In the genomic region with DNA sequence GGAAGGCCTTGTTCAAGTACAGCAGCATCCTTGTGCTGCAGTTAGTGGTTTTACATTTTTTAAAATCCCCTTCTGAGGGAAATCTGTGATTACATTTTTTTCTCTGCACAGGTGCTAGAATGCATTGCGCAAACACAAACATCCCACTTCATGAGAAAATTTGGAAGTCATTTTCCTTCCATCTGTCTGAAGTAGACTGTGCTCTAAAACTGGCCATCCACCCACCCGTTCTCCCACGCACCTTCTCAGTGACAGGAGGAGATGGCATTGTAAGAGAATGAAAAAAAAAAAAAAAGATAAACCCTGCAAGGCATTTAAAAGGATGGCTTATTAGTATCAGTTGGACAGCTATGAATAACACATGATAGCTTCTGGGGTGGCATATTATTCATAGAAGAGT, we compare ENCODE assay signal across 28 cellular contexts.
"Had no signal": no experiment of that assay in that cellular context is flagged by ENCODE, and none has a peak within 500 bp of the region (broad histone marks: within the 10 kb centered on the region; RNA-seq: fewer than 3 reads in every experiment).

No MANE protein-coding gene starts in this region.

- H3K4me3 ChIP-seq: esophagus squamous epithelium, left lung, lower lobe of right lung, mucosa of descending colon, ovary, skin epidermis, thoracic aorta had no signal

- ATAC-seq: activated naive CD4-positive, alpha-beta T cell treated with anti-CD3 and anti-CD28 coated beads, Interleukin-2, amount 50 U/mL, for 72 hours; activated T-cell treated with anti-CD3 and anti-CD28 coated beads, Interleukin-2, amount 50 U/mL, for 72 hours; left lung; lower lobe of right lung; mucosa of descending colon; natural killer cell treated with Interleukin-12 subunit alpha and Interleukin-12 subunit beta and Interleukin-15 and Interleukin-18, amount 100 ng/mL, for 72 hours; sciatic nerve; stimulated activated naive CD8-positive, alpha-beta T cell treated with anti-CD3 and anti-CD28 coated beads, Interleukin-15, Interleukin-2, amounts not matched to agents 100 U/mL and 50 U/mL, for 24 hours had no signal

- H3K27ac ChIP-seq: esophagus squamous epithelium, left lung, lower lobe of right lung, neutrophil, ovary, skin epidermis, thoracic aorta had no signal

- H3K27me3 ChIP-seq: esophagus squamous epithelium, left lung, ovary had no signal

- H3K36me3 ChIP-seq: esophagus squamous epithelium, left lung, lower lobe of right lung, neutrophil, ovary, thoracic aorta had no signal

- H3K4me1 ChIP-seq: esophagus squamous epithelium, left lung, lower lobe of right lung had no signal

- H3K9me3 ChIP-seq: esophagus squamous epithelium, left lung, lower lobe of right lung, mucosa of descending colon, neutrophil, ovary, thoracic aorta had no signal

- DNase-seq: activated CD4-positive, alpha-beta T cell treated with anti-CD3 and anti-CD28 coated beads for 4 hours; activated CD4-positive, alpha-beta T cell treated with anti-CD3 and anti-CD28 coated beads, Interleukin-2, amount 50 U/mL, for 4 hours; activated CD4-positive, CD25-positive, alpha-beta regulatory T cell; activated naive CD4-positive, alpha-beta T cell; activated T-cell treated with anti-CD3 and anti-CD28 coated beads for 4 hours; activated T-cell treated with anti-CD3 and anti-CD28 coated beads, Interleukin-2, amount 50 U/mL, for 72 hours; cerebellar nuclear complex; cortex of kidney; esophagus squamous epithelium; foreskin melanocyte; left lung; lower lobe of right lung; mesenchymal stem cell; mucosa of descending colon; ovary; stimulated activated CD4-positive, alpha-beta T cell treated with anti-CD3 and anti-CD28 coated beads, Interleukin-12 subunit alpha, Interleukin-12 subunit beta, amount 100 ng/mL, for 4 hours; stimulated activated CD4-positive, alpha-beta T cell treated with anti-CD3 and anti-CD28 coated beads, Interleukin-4, amount 100 ng/mL, for 1 hour; stimulated activated naive CD8-positive, alpha-beta T cell treated with anti-CD3 and anti-CD28 coated beads, Interleukin-15, Interleukin-2, amounts not matched to agents 100 U/mL and 50 U/mL, for 24 hours; T-helper 1 cell; trophoblast cell had no signal

- FAIRE-seq: bronchial epithelial cell, urothelium cell line had no signal
